1 cellular context compared by ENCODE assay signal in the genomic region with DNA sequence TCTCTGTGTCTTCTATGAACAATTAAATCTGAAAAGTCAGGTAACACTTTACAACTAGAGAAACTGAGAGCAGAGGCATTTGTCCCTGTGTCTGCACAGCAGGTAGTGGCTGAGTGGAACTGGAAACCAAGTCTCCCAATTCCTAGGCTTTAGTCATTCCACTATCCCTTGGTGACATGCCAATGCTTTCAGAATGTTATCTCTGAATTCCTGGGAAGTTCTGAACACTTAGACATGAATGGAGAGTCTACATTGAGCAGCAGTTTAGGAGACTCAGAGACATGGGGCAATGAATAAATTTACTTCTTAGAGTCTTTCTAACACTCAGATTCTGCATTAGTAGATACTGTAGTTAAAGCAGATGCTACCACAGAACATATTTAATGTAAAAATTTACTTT.
TF ChIP-seq lines count a peak whose summit lies in the region.

No MANE protein-coding gene starts in this region.

TF ChIP-seq in SK-N-SH, 30 proteins besides CTCF, POLR2A, EP300 and RAD21 (continued from another document):
- TF ChIP-seq CHD2 (IDR thresholded peaks at IDR 0.05; ENCODE audit: low read length, partially characterized antibody) (no peak), MAX (IDR thresholded peaks at IDR 0.05; ENCODE audit: low read depth) (no peak), TCF12 (IDR thresholded peaks at IDR 0.05) (no peak), RXRA (IDR thresholded peaks at IDR 0.05; ENCODE audit: borderline replicate concordance, low read depth) (no peak), RFX5 (IDR thresholded peaks at IDR 0.05; ENCODE audit: low read length) (no peak), YY1 (IDR thresholded peaks at IDR 0.05; ENCODE audit: low read depth) (no peak), FOXJ3 (CRISPR knock-in tag; IDR thresholded peaks at IDR 0.05) (no peak), GATA2 (CRISPR knock-in tag; IDR thresholded peaks at IDR 0.05) (no peak)
- TF ChIP-seq, protein P1, sequence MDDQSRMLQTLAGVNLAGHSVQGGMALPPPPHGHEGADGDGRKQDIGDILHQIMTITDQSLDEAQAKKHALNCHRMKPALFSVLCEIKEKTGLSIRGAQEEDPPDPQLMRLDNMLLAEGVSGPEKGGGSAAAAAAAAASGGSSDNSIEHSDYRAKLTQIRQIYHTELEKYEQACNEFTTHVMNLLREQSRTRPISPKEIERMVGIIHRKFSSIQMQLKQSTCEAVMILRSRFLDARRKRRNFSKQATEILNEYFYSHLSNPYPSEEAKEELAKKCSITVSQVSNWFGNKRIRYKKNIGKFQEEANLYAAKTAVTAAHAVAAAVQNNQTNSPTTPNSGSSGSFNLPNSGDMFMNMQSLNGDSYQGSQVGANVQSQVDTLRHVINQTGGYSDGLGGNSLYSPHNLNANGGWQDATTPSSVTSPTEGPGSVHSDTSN (IDR thresholded peaks at IDR 0.05), result no peak
